In the genomic region with DNA sequence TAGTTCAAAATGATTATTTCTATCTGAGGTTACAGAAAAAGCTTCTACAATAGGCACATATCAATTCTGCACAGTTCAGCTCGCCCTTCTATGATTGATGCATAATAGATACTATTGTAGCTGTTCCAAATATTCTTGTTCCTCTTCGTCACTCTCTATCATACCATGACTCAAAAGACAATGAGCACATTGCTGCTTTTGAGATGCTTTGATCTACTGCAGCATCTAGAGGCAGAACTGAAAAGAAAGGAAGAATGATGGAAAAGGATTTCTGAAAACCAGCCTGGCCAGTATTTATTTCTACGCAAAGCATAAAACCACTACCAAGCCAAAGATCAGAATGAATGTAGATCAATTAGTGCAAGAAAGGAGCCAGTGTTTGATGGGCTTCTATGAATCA, we compare ENCODE assay signal across 17 cellular contexts. TPM values are rescaled to one million over a fixed set of nuclear protein-coding genes. Genes with fewer than 3 reads are reported as not detected.
DNase-seq lines count a peak whose midpoint lies in the region; ATAC-seq and TF ChIP-seq lines count a peak whose summit lies in the region.
"Had no signal": no experiment of that assay in that cellular context is flagged by ENCODE, and none has a peak within 500 bp of the region (broad histone marks: within the 10 kb centered on the region; RNA-seq: fewer than 3 reads in every experiment).

No MANE protein-coding gene starts in this region.

- H3K36me3 ChIP-seq in ascending aorta (no peaks in the 10 kb centered on the region), upper lobe of right lung (no peaks in the 10 kb centered on the region)
- H3K36me3 ChIP-seq: HAP-1 had no signal

- H3K4me3 ChIP-seq in ascending aorta (no peak overlapping the region), upper lobe of right lung (no peak overlapping the region)
- H3K4me3 ChIP-seq: HAP-1 had no signal

- ATAC-seq in foreskin keratinocyte: peak; percentile 35
- no peak for ATAC-seq in upper lobe of right lung

- H3K27me3 ChIP-seq in foreskin keratinocyte (no peaks in the 10 kb centered on the region), ascending aorta (no peaks in the 10 kb centered on the region), upper lobe of right lung (no peaks in the 10 kb centered on the region)

- H3K4me1 ChIP-seq in foreskin keratinocyte: no peaks in the 10 kb centered on the region
- H3K4me1 ChIP-seq in ascending aorta: no peaks in the 10 kb centered on the region
- no peaks in the 10 kb centered on the region for H3K4me1 ChIP-seq in upper lobe of right lung
- H3K4me1 ChIP-seq: Caco-2, HAP-1 had no signal

- peak; percentile 27 for DNase-seq in SK-MEL-5 (ENCODE audit: low read depth, low spot score)
- no peak for DNase-seq in foreskin keratinocyte
- DNase-seq in middle frontal gyrus (ENCODE audit: extremely low spot score, low spot score): peak; percentile 22
- peak; percentile 57 for DNase-seq in putamen (ENCODE audit: low spot score)
- no peak for DNase-seq in NCI-H526 treated with DMSO at 0.1 percent for 48 hours (lab: John Stamatoyannopoulos, UW)
- DNase-seq in stimulated activated CD4-positive, alpha-beta T cell treated with anti-CD3 and anti-CD28 coated beads, Interleukin-15, amount 100 ng/mL, for 24 hours: no peak
- no peak for DNase-seq in ascending aorta (ENCODE audit: low spot score in 2 of 2)
- DNase-seq in upper lobe of right lung: no peak
- DNase-seq: ACHN; Caco-2; CD4-positive, alpha-beta T cell; DMS153; DMS79; GF-D8 had no signal

- H3K9me3 ChIP-seq in ascending aorta (no peaks in the 10 kb centered on the region), upper lobe of right lung (no peaks in the 10 kb centered on the region)
- H3K9me3 ChIP-seq: HAP-1 had no signal

- TF ChIP-seq CTCF in foreskin keratinocyte (conservative IDR thresholded peaks at IDR 0.05): peak; percentile 29
- TF ChIP-seq CTCF in ascending aorta (IDR thresholded peaks at IDR 0.05): no peak
- TF ChIP-seq CTCF in upper lobe of right lung (IDR thresholded peaks at IDR 0.05): no peak

- H3K27ac ChIP-seq in foreskin keratinocyte (no peak overlapping the region), ascending aorta (no peak overlapping the region), upper lobe of right lung (no peak overlapping the region)
- H3K27ac ChIP-seq: C4-2B, HL-60 had no signal

- in situ Hi-C loops in SK-MEL-5 (cut with HindIII; ENCODE audit: low pct_unique_long_range_greater_than_20kb, low sequenced_read_pairs): no loop called here

- intact Hi-C loops in ascending aorta (cut with DNase I): no loop called here
- intact Hi-C loops in upper lobe of right lung (cut with DNase I): no loop called here

RNA-seq across cellular contexts. Expression of gene PLXDC2, which starts 59.3 kb away (rescaled TPM):
- total RNA-seq in SK-MEL-5 (2014; rRNA removed; shearing (Covaris generic)): 0.03 TPM in 1 of 2 replicates, not detected in the other
- not detected in 2 replicates for polyA plus RNA-seq in SK-MEL-5 (2015; cell fraction: cytosol; rRNA removed)
- polyA plus RNA-seq in SK-MEL-5 (2015; cell fraction: nucleus; rRNA removed): not detected in 2 replicates
- total RNA-seq in foreskin keratinocyte: 4.2 and 5.1 TPM in 2 replicates
- polyA plus RNA-seq in foreskin keratinocyte: 1.9 TPM in 2 replicates
- 94.1 TPM for total RNA-seq in ascending aorta
- 129 TPM for total RNA-seq in upper lobe of right lung

Comparison
In these comparisons a context has a peak if more than half of its experiments do, and no peak if none do; other contexts are left out.
1. DNase-seq: peak in SK-MEL-5 (single experiment), middle frontal gyrus (single experiment) and putamen (single experiment); none in foreskin keratinocyte (0 of 2), NCI-H526 treated with DMSO at 0.1 percent for 48 hours (single experiment), stimulated activated CD4-positive, alpha-beta T cell treated with anti-CD3 and anti-CD28 coated beads, Interleukin-15, amount 100 ng/mL, for 24 hours (single experiment), ascending aorta (0 of 2) and upper lobe of right lung (single experiment).
2. RNA of gene PLXDC2, which starts 59.3 kb away (total RNA-seq): 129 TPM in upper lobe of right lung (single experiment) and 94.1 TPM in ascending aorta (single experiment); 4.2 to 5.1 TPM in foreskin keratinocyte and 0.03 TPM in SK-MEL-5; every median in the first group is over 10 times any median in the second.